In the genomic region with DNA sequence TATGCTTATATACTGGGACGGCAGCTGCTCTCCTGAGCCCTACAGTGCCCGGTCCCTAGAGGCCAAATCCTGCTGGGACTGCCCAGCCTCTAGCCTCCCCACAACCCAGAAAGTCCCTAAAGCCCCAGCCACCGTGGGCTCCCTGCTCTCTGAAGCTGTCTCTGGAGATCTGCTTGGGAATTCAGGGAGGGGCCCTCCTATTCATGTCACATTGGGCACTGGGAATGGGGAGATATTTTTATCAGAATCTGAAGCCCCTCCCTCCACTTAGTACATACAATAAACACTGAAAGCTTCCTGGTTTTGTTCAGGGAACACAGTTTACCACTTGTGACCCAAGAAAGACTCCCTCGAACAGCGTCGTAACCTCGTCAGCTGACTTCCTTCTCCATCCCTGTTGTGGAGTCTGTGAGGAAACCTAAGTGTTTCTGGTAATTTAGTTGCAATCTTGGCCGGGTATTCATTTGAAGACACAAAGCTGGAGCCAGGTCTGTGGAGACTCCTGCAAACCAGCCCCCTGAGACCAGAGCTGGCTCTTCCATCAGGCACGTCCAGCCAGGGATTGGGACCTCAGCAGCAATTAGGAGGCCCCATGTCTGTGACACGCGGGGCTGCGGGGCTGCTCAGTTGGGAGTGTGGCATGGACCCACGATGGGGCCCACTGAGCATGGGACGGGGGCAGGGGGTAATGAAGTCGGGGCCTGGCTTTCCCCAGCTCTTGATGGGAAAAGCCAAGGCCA, we compare ENCODE assay signal across 9 cellular contexts. TPM values are rescaled to one million over a fixed set of nuclear protein-coding genes. Genes with fewer than 3 reads are reported as not detected.
A peak's percentile ranks its signal among the peaks of the same experiment; 100 is the strongest.
DNase-seq lines count a peak whose midpoint lies in the region; ATAC-seq and TF ChIP-seq lines count a peak whose summit lies in the region.
"Had no signal": no experiment of that assay in that cellular context is flagged by ENCODE, and none has a peak within 500 bp of the region (broad histone marks: within the 10 kb centered on the region; RNA-seq: fewer than 3 reads in every experiment).

No MANE protein-coding gene starts in this region.

- H3K4me3 ChIP-seq in gastrocnemius medialis (no peak overlapping the region), PC-3 (ENCODE audit: low read length) (no peak overlapping the region)

- ATAC-seq in left cardiac atrium (peak; percentile 52 to 61), gastrocnemius medialis (peak in 1 of 2 donors; percentile 11), PC-3 (no peak)

- BruUV-seq in PC-3 (replicated peaks; lab: Mats Ljungman, UMichigan), result no TSS peak

- H3K27ac Mint-ChIP-seq in HFFc6, result peak overlapping the region; percentile 4; the same call in 1 of the 2 replicates
- peak overlapping the region; percentile 53 for H3K27ac Mint-ChIP-seq in activated T-helper 2 cell treated with anti-CD3 and anti-CD28 coated beads, Interferon-gamma antibody, Interleukin-2, Interleukin-4, amounts not matched to agents 10 μg/mL and 5 μg/mL and 100 μg/mL, durations not matched to agents 14 hours and 24 hours and 36 hours

- no peak overlapping the region for H3K4me2 ChIP-seq in PC-3 (ENCODE audit: low read length)

- H3K27ac ChIP-seq in gastrocnemius medialis (peak overlapping the region; percentile 70 to 98 (median 94)), PC-3 (ENCODE audit: low read length) (no peak overlapping the region)

- POLR2A ChIA-PET in PC-3 (lab: Charles Lee; ENCODE audit: unreplicated experiment), result no interaction called here

- intact Hi-C loops in activated T-helper 2 cell treated with anti-CD3 and anti-CD28 coated beads, Interferon-gamma antibody, Interleukin-2, Interleukin-4, amounts not matched to agents 10 μg/mL and 5 μg/mL and 100 μg/mL, durations not matched to agents 14 hours and 24 hours and 36 hours (cut with micrococcal nuclease), result no loop called here
- intact Hi-C loops in left cardiac atrium (cut with DNase I), result no loop called here
- intact Hi-C loops in gastrocnemius medialis (cut with DNase I; ENCODE audit: low total_unique reads), result no loop called here
- intact Hi-C loops in PC-3 (cut with micrococcal nuclease), result no loop called here

- TF ChIP-seq POLR2A in gastrocnemius medialis (IDR thresholded peaks at IDR 0.05), result peak; percentile 30 to 63

- H3K4me1 ChIP-seq in gastrocnemius medialis (peaks cover 39 to 59% of the 10 kb centered on the region in 2 donors), PC-3 (ENCODE audit: insufficient read depth, low read length) (no peaks in the 10 kb centered on the region)

- H3K79me2 ChIP-seq in PC-3 (ENCODE audit: low read length), result peaks cover 16% of the 10 kb centered on the region; the same call in 1 of the 2 replicates

- H3K36me3 ChIP-seq in gastrocnemius medialis (peaks cover 0 to 12% of the 10 kb centered on the region in 2 donors), PC-3 (ENCODE audit: low read depth, low read length) (peaks cover 21% of the 10 kb centered on the region; the same call in 1 of the 2 replicates)

- peaks cover 34% of the 10 kb centered on the region for H3K4me1 Mint-ChIP-seq in HFFc6 (ENCODE audit: low read depth)
- peaks cover 61% of the 10 kb centered on the region for H3K4me1 Mint-ChIP-seq in activated T-helper 2 cell treated with anti-CD3 and anti-CD28 coated beads, Interferon-gamma antibody, Interleukin-2, Interleukin-4, amounts not matched to agents 10 μg/mL and 5 μg/mL and 100 μg/mL, durations not matched to agents 14 hours and 24 hours and 36 hours (ENCODE audit: low read depth)

- no peaks in the 10 kb centered on the region for H3K9me3 Mint-ChIP-seq in HFFc6
- no peaks in the 10 kb centered on the region for H3K9me3 Mint-ChIP-seq in activated T-helper 2 cell treated with anti-CD3 and anti-CD28 coated beads, Interferon-gamma antibody, Interleukin-2, Interleukin-4, amounts not matched to agents 10 μg/mL and 5 μg/mL and 100 μg/mL, durations not matched to agents 14 hours and 24 hours and 36 hours
- H3K9me3 Mint-ChIP-seq: naive B cell had no signal

- H3K9me3 ChIP-seq in gastrocnemius medialis, result no peaks in the 10 kb centered on the region
- H3K9me3 ChIP-seq in PC-3 (ENCODE audit: low read length), result no peaks in the 10 kb centered on the region

- CTCF ChIA-PET in PC-3 (lab: Charles Lee), result no interaction called here

- no peak overlapping the region for H2AFZ ChIP-seq in PC-3 (ENCODE audit: low read length)

- H4K20me1 ChIP-seq in PC-3 (ENCODE audit: low read length), result 0 out of 2 replicates have a peak, but pooled peaks cover 3% of the 10 kb centered on the region

- H3K36me3 Mint-ChIP-seq in HFFc6 (ENCODE audit: low read depth), result peaks cover 16% of the 10 kb centered on the region
- peaks cover 71% of the 10 kb centered on the region for H3K36me3 Mint-ChIP-seq in activated T-helper 2 cell treated with anti-CD3 and anti-CD28 coated beads, Interferon-gamma antibody, Interleukin-2, Interleukin-4, amounts not matched to agents 10 μg/mL and 5 μg/mL and 100 μg/mL, durations not matched to agents 14 hours and 24 hours and 36 hours (ENCODE audit: low read depth)
- H3K36me3 Mint-ChIP-seq: naive B cell had no signal

- H3F3A ChIP-seq in PC-3 (ENCODE audit: low read length, unreplicated experiment), result peaks cover 3% of the 10 kb centered on the region

- in situ Hi-C loops in gastrocnemius medialis (cut with MboI; ENCODE audit: low sequenced_read_pairs in 4 of 4), result no loop called here

- H3K9ac ChIP-seq in PC-3 (ENCODE audit: low read length), result no peak overlapping the region

- H3K27me3 ChIP-seq in gastrocnemius medialis (no peaks in the 10 kb centered on the region), PC-3 (ENCODE audit: low read length) (no peaks in the 10 kb centered on the region)

- no peak for DNase-seq in HFFc6
- no peak for DNase-seq in activated T-helper 2 cell treated with anti-CD3 and anti-CD28 coated beads, Interferon-gamma antibody, Interleukin-2, Interleukin-4, amounts not matched to agents 10 μg/mL and 5 μg/mL and 100 μg/mL, durations not matched to agents 14 hours and 24 hours and 36 hours (ENCODE audit: low spot score)
- no peak for DNase-seq in left cardiac atrium
- no peak for DNase-seq in gastrocnemius medialis
- DNase-seq in PC-3, result no peak
- no peak for DNase-seq in activated gamma-delta T cell (lab: John Stamatoyannopoulos, UW)
- no peak for DNase-seq in islet precursor cell
- no peak for DNase-seq in KG1 (lab: John Stamatoyannopoulos, UW)
- DNase-seq: naive B cell had no signal

- no peak overlapping the region for H3K4me3 Mint-ChIP-seq in HFFc6
- H3K4me3 Mint-ChIP-seq in activated T-helper 2 cell treated with anti-CD3 and anti-CD28 coated beads, Interferon-gamma antibody, Interleukin-2, Interleukin-4, amounts not matched to agents 10 μg/mL and 5 μg/mL and 100 μg/mL, durations not matched to agents 14 hours and 24 hours and 36 hours (ENCODE audit: low read depth), result no peak overlapping the region

- no peaks in the 10 kb centered on the region for H3K9me2 ChIP-seq in PC-3 (replicated peaks; ENCODE audit: low read length)

- no peaks in the 10 kb centered on the region for H3K27me3 Mint-ChIP-seq in HFFc6 (ENCODE audit: insufficient read depth)
- H3K27me3 Mint-ChIP-seq in activated T-helper 2 cell treated with anti-CD3 and anti-CD28 coated beads, Interferon-gamma antibody, Interleukin-2, Interleukin-4, amounts not matched to agents 10 μg/mL and 5 μg/mL and 100 μg/mL, durations not matched to agents 14 hours and 24 hours and 36 hours (ENCODE audit: low read depth), result no peaks in the 10 kb centered on the region
- H3K27me3 Mint-ChIP-seq: naive B cell had no signal

- TF ChIP-seq CTCF in HFFc6 (IDR thresholded peaks at IDR 0.05) (no peak), gastrocnemius medialis (IDR thresholded peaks at IDR 0.05 in 4 of 5, conservative IDR thresholded peaks at IDR 0.05 in 1 of 5) (no peak), PC-3 (conservative IDR thresholded peaks at IDR 0.05; ENCODE audit: low read depth, low read length) (no peak)

RNA-seq across cellular contexts. Expression of a gene that starts 38.5 kb away (rescaled TPM):
- 10 to 100 TPM; 20.2 to 26.1 (median 24.5) TPM for total RNA-seq in HFFc6 (2021; fragmentation: NEBNext Ultra II Directional; extraction: Animal tissue kit (Norgen Biotek cat#: 25700))
- total RNA-seq in activated T-helper 2 cell treated with anti-CD3 and anti-CD28 coated beads, Interferon-gamma antibody, Interleukin-2, Interleukin-4, amounts not matched to agents 10 μg/mL and 5 μg/mL and 100 μg/mL, durations not matched to agents 14 hours and 24 hours and 36 hours, result 59.3 and 64.1 TPM in 2 replicates
- total RNA-seq in left cardiac atrium (10 to 100 TPM; 17.7 to 24.3 TPM), gastrocnemius medialis (10 to 100 TPM; 16.6 to 30.0 (median 21.8) TPM), PC-3 (2014; rRNA removed) (40.6 and 47.0 TPM in 2 replicates)

RNA-seq across cellular contexts. Expression of a gene that starts 57.1 kb away (rescaled TPM):
- 10 to 100 TPM; 27.4 to 37.2 (median 33.2) TPM for total RNA-seq in HFFc6 (2021; fragmentation: NEBNext Ultra II Directional; extraction: Animal tissue kit (Norgen Biotek cat#: 25700))
- 93.5 and 99.8 TPM in 2 replicates for total RNA-seq in activated T-helper 2 cell treated with anti-CD3 and anti-CD28 coated beads, Interferon-gamma antibody, Interleukin-2, Interleukin-4, amounts not matched to agents 10 μg/mL and 5 μg/mL and 100 μg/mL, durations not matched to agents 14 hours and 24 hours and 36 hours
- total RNA-seq in left cardiac atrium (10 to 100 TPM; 15.1 to 78.1 TPM), gastrocnemius medialis (10 to 100 TPM in 3 of 4 donors, 1 to 10 TPM in 1; 4.5 to 44.2 (median 16.4) TPM), PC-3 (2014; rRNA removed) (103 and 125 TPM in 2 replicates)
